ENCODE assay signal across 8 cellular contexts in the genomic region with DNA sequence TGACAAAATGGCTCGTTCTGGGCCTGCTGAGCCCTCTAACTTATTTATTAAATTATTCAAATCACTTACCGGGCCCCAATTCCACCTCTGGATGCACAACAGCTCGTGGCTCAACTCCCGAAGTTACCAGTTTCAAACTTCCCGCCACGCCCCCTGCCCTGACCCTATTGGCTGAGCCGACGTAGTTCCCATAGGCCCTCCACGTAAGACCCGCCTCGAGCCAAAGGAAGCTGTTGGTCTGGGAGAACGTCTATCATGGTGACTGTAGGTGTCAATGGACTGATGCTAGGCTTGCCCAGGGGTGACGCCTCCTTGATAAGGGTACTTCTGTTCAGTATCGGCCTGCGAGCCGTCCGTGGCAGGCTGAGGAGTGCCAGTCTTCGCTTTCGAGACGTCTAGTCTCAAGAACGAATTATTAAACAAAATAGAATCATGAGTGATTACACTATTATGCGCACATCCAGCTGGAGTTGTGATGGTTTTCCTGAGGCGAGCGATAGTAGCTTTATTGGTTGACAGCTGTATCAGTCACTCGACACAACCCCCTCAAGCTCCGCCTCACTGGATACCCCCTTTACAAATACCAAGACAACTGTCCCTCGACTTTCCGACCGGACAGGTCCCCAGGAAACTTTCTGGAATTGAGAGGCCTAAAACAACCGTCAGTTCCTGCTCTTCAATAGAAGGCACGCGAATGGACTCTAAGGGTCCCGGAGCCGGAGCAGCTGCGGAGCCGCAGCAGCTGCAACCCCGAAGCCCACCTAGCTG. TPM values are rescaled to one million over a fixed set of nuclear protein-coding genes. Genes with fewer than 3 reads are reported as not detected.
DNase-seq lines count a peak whose midpoint lies in the region; ATAC-seq and TF ChIP-seq lines count a peak whose summit lies in the region.

TSS of gene CDCA3 (minus strand) at position 134 of the 768 bp plus-strand sequence. CDS start 334 bp downstream, outside the sequence.

- peaks cover 20% of the 10 kb centered on the region for H3K4me1 ChIP-seq in mammary epithelial cell (ENCODE audit: insufficient read depth, low read length)
- H3K4me1 ChIP-seq in iPS-20b (ENCODE audit: insufficient read depth, low read length): peaks cover 9% of the 10 kb centered on the region; the same call in 1 of the 2 replicates

- H3K4me2 ChIP-seq in mammary epithelial cell (ENCODE audit: insufficient read depth, low read depth, low read length): peak within 1 kb of the TSS; percentile 98

- H3K27me3 ChIP-seq in WERI-Rb-1 (ENCODE audit: insufficient read depth, low read depth, severe bottlenecking): no peaks in the 10 kb centered on the region
- no peaks in the 10 kb centered on the region for H3K27me3 ChIP-seq in mammary epithelial cell (ENCODE audit: insufficient read depth, low read length)
- no peaks in the 10 kb centered on the region for H3K27me3 ChIP-seq in iPS-20b (ENCODE audit: insufficient read depth, low read length)

- peak within 1 kb of the TSS; percentile 96 for H2AFZ ChIP-seq in mammary epithelial cell (ENCODE audit: low read depth, low read length)

- H3K9me3 ChIP-seq in WERI-Rb-1 (ENCODE audit: severe bottlenecking) (no peaks in the 10 kb centered on the region), mammary epithelial cell (replicated peaks; ENCODE audit: insufficient read depth, low read length) (no peaks in the 10 kb centered on the region), iPS-20b (ENCODE audit: insufficient read depth, low read depth, low read length) (no peaks in the 10 kb centered on the region)

- peaks cover 54% of the 10 kb centered on the region for H3K79me2 ChIP-seq in mammary epithelial cell (ENCODE audit: insufficient read depth, low read length)

- in situ Hi-C loops in ACHN (cut with HindIII; ENCODE audit: low pct_ligation_motif_present, low pct_unique_long_range_greater_than_20kb, low sequenced_read_pairs): no loop called here
- in situ Hi-C loops in mammary epithelial cell (cut with MboI; ENCODE audit: low sequenced_read_pairs in 2 of 2): no loop called here

- peak; percentile 44 for ATAC-seq in GM18873 (IDR thresholded peaks at IDR 0.05; ENCODE audit: low FRiP score, unreplicated experiment)
- ATAC-seq in HG03139 (IDR thresholded peaks at IDR 0.05; ENCODE audit: unreplicated experiment): peak; percentile 41

- CTCF ChIA-PET in mammary epithelial cell (lab: Charles Lee; ENCODE audit: low non-redundant PET): interaction anchor here (0.6 to 1.9 kb wide), 4 partner anchors 18 to 117 kb away, joined by 3 to 10 read pairs (median 6); no protein-coding TSS in a partner anchor

- peak; percentile 100 for DNase-seq in ACHN
- peak; percentile 95 for DNase-seq in NCI-H2227 (lab: John Stamatoyannopoulos, UW; ENCODE audit: unreplicated experiment)
- peak; percentile 97 for DNase-seq in WERI-Rb-1
- DNase-seq in mammary epithelial cell: peak; percentile 98

- no peaks in the 10 kb centered on the region for H4K20me1 ChIP-seq in mammary epithelial cell (ENCODE audit: insufficient read depth, low read length)

- H3K36me3 ChIP-seq in WERI-Rb-1 (peaks cover 62% of the 10 kb centered on the region), mammary epithelial cell (ENCODE audit: insufficient read depth, low read length) (peaks cover 7% of the 10 kb centered on the region), iPS-20b (ENCODE audit: insufficient read depth, low read depth, low read length) (peaks cover 53% of the 10 kb centered on the region)

- no TSS peak for BruUV-seq in mammary epithelial cell (replicated peaks; lab: Mats Ljungman, UMichigan)

- H3K9ac ChIP-seq in mammary epithelial cell (ENCODE audit: insufficient read depth, low read length): peak within 1 kb of the TSS; percentile 74
- H3K9ac ChIP-seq in iPS-20b (ENCODE audit: low read depth, low read length): peak within 1 kb of the TSS; percentile 89

- no peak for TF ChIP-seq CTCF in WERI-Rb-1 (IDR thresholded peaks at IDR 0.05; ENCODE audit: low read depth, low read length)
- TF ChIP-seq CTCF in mammary epithelial cell (conservative IDR thresholded peaks at IDR 0.05 in 1 of 2, IDR thresholded peaks at IDR 0.05 in 1 of 2; ENCODE audit: extremely low read depth in 1 of 2, insufficient read depth in 1 of 2, low read depth in 1 of 2, low read length in 2 of 2): no peak

- under 1% methylated on average over 34 of the region's 37 CpGs for WGBS in mammary epithelial cell (ENCODE audit: low coverage, missing lambda C conversion rate)

- peak within 1 kb of the TSS; percentile 77 for H3K4me3 ChIP-seq in WERI-Rb-1 (ENCODE audit: low read depth, low read length)
- peak within 1 kb of the TSS; percentile 52 to 84 (median 78) for H3K4me3 ChIP-seq in mammary epithelial cell (replicated peaks in 1 of 3; ENCODE audit: insufficient read depth in 1 of 3, low read depth in 2 of 3, low read length in 3 of 3)
- peak within 1 kb of the TSS; percentile 77 for H3K4me3 ChIP-seq in iPS-20b (ENCODE audit: low read length)
- peak within 1 kb of the TSS; percentile 51 to 81 (median 63) for H3K4me3 ChIP-seq in skin epidermis

- H3K27ac ChIP-seq in WERI-Rb-1 (peak within 1 kb of the TSS; percentile 92), mammary epithelial cell (ENCODE audit: insufficient read depth, low read depth, low read length) (peak within 1 kb of the TSS; percentile 84), iPS-20b (ENCODE audit: low read length) (peak within 1 kb of the TSS; percentile 80), skin epidermis (peak within 1 kb of the TSS in 20 of 21 experiments; percentile 60 to 97 (median 86))

- intact Hi-C loops in mammary epithelial cell (cut with micrococcal nuclease): no loop called here

- dilution Hi-C loops in mammary epithelial cell (cut with HindIII; ENCODE audit: low sequenced_read_pairs): loop anchor here (10.0 kb wide), 1 partner anchor 57 kb away; no protein-coding TSS in a partner anchor

RNA-seq across cellular contexts. Expression of gene CDCA3, which starts in this region (rescaled TPM):
- total RNA-seq in mammary epithelial cell: 10 to 100 TPM in 1 of 2 donors, 1 to 10 TPM in 1; 1.8 to 33.2 TPM
- polyA plus RNA-seq in mammary epithelial cell: 60.2 TPM
- polyA minus RNA-seq in mammary epithelial cell: 26.3 TPM

Comparison
In these comparisons a context has a peak if more than half of its experiments do, and no peak if none do; other contexts are left out.
1. Peak in every context shown above with its lines: DNase-seq, ATAC-seq, H3K4me3 ChIP-seq and H3K27ac ChIP-seq.